ENCODE assay signal across 1 cellular context in genomic region chr2:37742286-37742685, GRCh38.
TF ChIP-seq lines count a peak whose summit lies in the region.

No MANE protein-coding gene starts in this region.

TF ChIP-seq in IMR-90, 13 proteins besides CTCF, POLR2A, EP300 and RAD21 (continued from another document):
- no peak for TF ChIP-seq USF2 (IDR thresholded peaks at IDR 0.05; ENCODE audit: low read depth, low read length)
- no peak for TF ChIP-seq MAFK (IDR thresholded peaks at IDR 0.05; ENCODE audit: low read depth, low read length)
